8 cellular contexts compared by ENCODE assay signal in the genomic region with DNA sequence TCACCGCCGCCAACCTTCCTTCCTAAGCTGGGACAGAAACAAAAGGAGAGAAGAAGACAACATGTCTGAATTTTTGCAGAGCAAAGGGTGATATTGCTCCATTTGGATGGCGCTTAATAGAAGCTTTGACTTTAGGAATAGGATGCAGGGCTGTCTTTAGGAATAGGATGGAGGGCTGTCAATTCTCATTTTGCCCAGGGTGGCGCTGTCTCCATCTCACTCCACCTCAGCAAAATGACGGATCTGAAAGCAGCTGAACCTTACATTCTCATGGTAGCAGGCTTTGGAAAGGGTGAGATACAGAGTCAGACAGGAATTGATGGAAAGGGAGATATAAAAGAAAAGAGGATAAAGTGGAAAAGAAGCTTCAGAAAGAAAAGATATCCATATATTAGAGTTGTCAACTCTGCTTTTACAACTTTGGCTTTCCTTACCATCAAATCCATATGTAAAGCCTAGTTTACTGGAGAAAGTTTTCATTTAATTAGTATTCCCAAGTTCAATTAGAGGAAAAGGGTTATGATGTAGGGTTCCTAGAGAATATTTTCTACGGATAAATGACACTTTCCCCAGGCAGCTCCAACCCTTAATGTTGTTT. TPM values are rescaled to one million over a fixed set of nuclear protein-coding genes. Genes with fewer than 3 reads are reported as not detected.
DNase-seq lines count a peak whose midpoint lies in the region; ATAC-seq and TF ChIP-seq lines count a peak whose summit lies in the region.

No MANE protein-coding gene starts in this region.

- intact Hi-C loops in right cardiac atrium (cut with DNase I), result no loop called here

- H3K36me3 ChIP-seq in Peyer's patch, result no peaks in the 10 kb centered on the region

- H3K4me1 ChIP-seq in Peyer's patch (peaks cover 0 to 26% (median 3%) of the 10 kb centered on the region in 4 donors), right cardiac atrium (ENCODE audit: control insufficient read depth, insufficient read depth, low read length) (peaks cover 7% of the 10 kb centered on the region)

- H3K9me3 ChIP-seq in Peyer's patch (no peaks in the 10 kb centered on the region), right cardiac atrium (ENCODE audit: control insufficient read depth, low read length) (no peaks in the 10 kb centered on the region)

- DNase-seq in GDM1 (lab: John Stamatoyannopoulos, UW) (peak; percentile 2), Peyer's patch (peak in 2 of 3 donors; percentile 46 to 69), amniotic epithelial cell (ENCODE audit: low read depth) (peak; percentile 50), right cardiac atrium (peak in 1 of 3 donors; percentile 50), renal cortical epithelial cell (ENCODE audit: low read depth) (peak; percentile 62), ureter (ENCODE audit: low spot score) (no peak)
- peak; percentile 54 for DNase-seq in Jurkat, Clone E6-1 (ENCODE audit: low read depth, low spot score)

- no peak for TF ChIP-seq POLR2A in Peyer's patch (IDR thresholded peaks at IDR 0.05)

- H3K27me3 ChIP-seq in Peyer's patch (peaks cover 0 to 8% of the 10 kb centered on the region in 2 donors), right cardiac atrium (ENCODE audit: control insufficient read depth, insufficient read depth) (peaks cover 2% of the 10 kb centered on the region)

- H3K27ac ChIP-seq in Peyer's patch, result peak overlapping the region in 2 of 4 donors; percentile 36 to 74
- H3K27ac ChIP-seq in right cardiac atrium (ENCODE audit: low read length), result no peak overlapping the region

- peak; percentile 49 to 71 (median 54) for TF ChIP-seq CTCF in Peyer's patch (IDR thresholded peaks at IDR 0.05)

- ATAC-seq in GM21786 (IDR thresholded peaks at IDR 0.05; ENCODE audit: unreplicated experiment), result peak; percentile 63
- ATAC-seq in right cardiac atrium, result peak; percentile 54 to 67

- 9% methylated on average over 6 of the region's 6 CpGs for WGBS in right cardiac atrium

- peak overlapping the region; percentile 70 for H3K4me3 ChIP-seq in Jurkat, Clone E6-1 (ENCODE audit: low read length)
- H3K4me3 ChIP-seq in Peyer's patch, result peak overlapping the region; percentile 47 to 73 (median 62)
- H3K4me3 ChIP-seq in right cardiac atrium (ENCODE audit: low read length), result peak overlapping the region; percentile 65

RNA-seq across cellular contexts. Expression of a gene that starts 57.6 kb away (rescaled TPM):
- polyA plus RNA-seq in Jurkat, Clone E6-1 (2012; ENCODE audit: insufficient read depth, insufficient read length), result 2.4 TPM
- total RNA-seq in Peyer's patch (1 to 10 TPM in 3 of 4 donors, under 1 TPM in 1; 0.53 to 5.0 (median 3.8) TPM), right cardiac atrium (1 to 10 TPM; 1.3 to 8.2 (median 3.8) TPM), renal cortical epithelial cell (1.0 and 4.4 TPM in 2 replicates), ureter (12.8 TPM)
- 2.3 TPM for polyA plus RNA-seq in right cardiac atrium
